ENCODE assay signal across 9 cellular contexts in genomic region chr1:165143437-165144065, GRCh38.
DNase-seq lines count a peak whose midpoint lies in the region; ATAC-seq and TF ChIP-seq lines count a peak whose summit lies in the region.
"Had no signal": no experiment of that assay in that cellular context is flagged by ENCODE, and none has a peak within 500 bp of the region (broad histone marks: within the 10 kb centered on the region; RNA-seq: fewer than 3 reads in every experiment).

No MANE protein-coding gene starts in this region.

- 47 to 56% (median 51%) methylated on average over 4 of the region's 4 CpGs for WGBS in adrenal gland, 4 donors

- H3K9me3 ChIP-seq in adrenal gland (replicated peaks in 1 of 3), result no peaks in the 10 kb centered on the region

- H3K4me1 Mint-ChIP-seq in nephron progenitor cell, result no peaks in the 10 kb centered on the region

- TF ChIP-seq CTCF in adrenal gland (IDR thresholded peaks at IDR 0.05) (peak in 4 of 6 experiments; percentile 26 to 37 (median 32)), nephron progenitor cell (IDR thresholded peaks at IDR 0.05) (peak; percentile 50)

- no peaks in the 10 kb centered on the region for H3K36me3 Mint-ChIP-seq in nephron progenitor cell (ENCODE audit: low read depth)
- H3K36me3 Mint-ChIP-seq: CD4-positive, CD25-positive, alpha-beta regulatory T cell had no signal

- no peaks in the 10 kb centered on the region for H3K9me3 Mint-ChIP-seq in nephron progenitor cell

- no peak overlapping the region for H3K4me3 Mint-ChIP-seq in nephron progenitor cell
- H3K4me3 Mint-ChIP-seq: CD4-positive, CD25-positive, alpha-beta regulatory T cell had no signal

- intact Hi-C loops in adrenal gland (cut with DNase I), result loop anchor here in 1 of 2 donors (10.0 kb wide), 1 partner anchor 221 kb away; no protein-coding TSS in a partner anchor

- no peak overlapping the region for H3K27ac Mint-ChIP-seq in nephron progenitor cell
- H3K27ac Mint-ChIP-seq: CD4-positive, CD25-positive, alpha-beta regulatory T cell had no signal

- H3K4me3 ChIP-seq in adrenal gland, result no peak overlapping the region

- TF ChIP-seq POLR2A in adrenal gland (IDR thresholded peaks at IDR 0.05), result no peak

- H3K27ac ChIP-seq in adrenal gland, result no peak overlapping the region

- ATAC-seq in GM21576 (IDR thresholded peaks at IDR 0.05; ENCODE audit: unreplicated experiment) (no peak), GM21423 (IDR thresholded peaks at IDR 0.05; ENCODE audit: unreplicated experiment) (no peak)

- H3K27me3 ChIP-seq in adrenal gland, result peaks cover 5% of the 10 kb centered on the region

- no peaks in the 10 kb centered on the region for H3K4me1 ChIP-seq in adrenal gland (replicated peaks in 1 of 2)

- H3K36me3 ChIP-seq in adrenal gland (replicated peaks in 1 of 2), result no peaks in the 10 kb centered on the region

- DNase-seq in NCI-H146 (lab: John Stamatoyannopoulos, UW) (peak; percentile 18), NCI-H146 treated with DMSO at 0.1 percent for 48 hours (lab: John Stamatoyannopoulos, UW; ENCODE audit: unreplicated experiment) (no peak), MV-4-11 (lab: John Stamatoyannopoulos, UW) (peak; percentile 11), adrenal gland (peak in 1 of 7 donors; percentile 29), nephron progenitor cell (peak; percentile 20), midbrain (lab: John Stamatoyannopoulos, UW) (no peak)

- H3K27me3 Mint-ChIP-seq in nephron progenitor cell (ENCODE audit: low read depth, poor library complexity), result peaks cover 93% of the 10 kb centered on the region

Comparison
In these comparisons a context has a peak if more than half of its experiments do, and no peak if none do; other contexts are left out.
1. DNase-seq: peak in NCI-H146 (single experiment), MV-4-11 (single experiment) and nephron progenitor cell (single experiment); none in NCI-H146 treated with DMSO at 0.1 percent for 48 hours (single experiment) and midbrain (single experiment).